ENCODE assay signal across 19 cellular contexts in the genomic region with DNA sequence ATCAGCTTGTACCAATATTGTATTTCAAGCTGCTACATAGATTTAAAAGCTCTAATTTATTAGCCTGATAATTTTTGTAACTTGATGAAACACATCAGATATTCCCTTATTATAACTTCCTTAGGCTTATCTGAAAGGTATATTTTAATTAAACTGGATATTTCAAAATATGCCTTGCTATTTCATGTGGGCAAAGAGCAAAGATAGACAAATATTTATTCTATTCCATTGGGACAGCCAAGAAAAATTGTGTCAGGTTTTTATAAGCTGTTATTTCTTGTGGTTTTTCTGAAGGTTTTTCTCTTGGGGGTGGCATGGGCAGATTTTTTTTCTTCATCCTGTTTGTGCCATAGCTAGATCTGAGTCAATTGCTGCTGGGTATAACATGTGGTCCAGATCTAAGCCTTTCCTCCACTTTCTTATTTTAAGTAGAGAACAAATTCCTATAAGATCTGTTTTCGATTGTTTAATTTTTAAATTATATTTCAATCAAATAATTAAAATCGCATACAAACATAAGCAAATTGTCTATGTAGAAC.
"Had no signal": no experiment of that assay in that cellular context is flagged by ENCODE, and none has a peak within 500 bp of the region (broad histone marks: within the 10 kb centered on the region; RNA-seq: fewer than 3 reads in every experiment).

No MANE protein-coding gene starts in this region.

- H3K27me3 ChIP-seq: gastrocnemius medialis, stomach had no signal

- H3K9me3 ChIP-seq: gastrocnemius medialis, psoas muscle, stomach had no signal

- H3K4me1 ChIP-seq: gastrocnemius medialis, psoas muscle had no signal

- H3K27ac ChIP-seq: gastrocnemius medialis, psoas muscle, skin epidermis, stomach had no signal

- H3K4me3 ChIP-seq: gastrocnemius medialis, psoas muscle, skin epidermis, stomach had no signal

- ATAC-seq: esophagus mucosa; gastrocnemius medialis; left cardiac atrium; left ventricle myocardium superior; naive thymus-derived CD4-positive, alpha-beta T cell; psoas muscle; sciatic nerve had no signal

- DNase-seq: effector memory CD4-positive, alpha-beta T cell; gastrocnemius medialis; immature natural killer cell; kidney; left cardiac atrium; left ventricle myocardium superior; mesendoderm; naive thymus-derived CD4-positive, alpha-beta T cell; nephron progenitor cell; psoas muscle; retina; stimulated activated CD4-positive, alpha-beta T cell treated with anti-CD3 and anti-CD28 coated beads, Interleukin-12 subunit alpha, Interleukin-12 subunit beta, amount 100 ng/mL, for 4 hours; stimulated activated naive CD4-positive, alpha-beta T cell; stomach; trophoblast cell had no signal

- H3K36me3 ChIP-seq: gastrocnemius medialis, stomach had no signal

- FAIRE-seq: endometrium, kidney had no signal
